In the genomic region with DNA sequence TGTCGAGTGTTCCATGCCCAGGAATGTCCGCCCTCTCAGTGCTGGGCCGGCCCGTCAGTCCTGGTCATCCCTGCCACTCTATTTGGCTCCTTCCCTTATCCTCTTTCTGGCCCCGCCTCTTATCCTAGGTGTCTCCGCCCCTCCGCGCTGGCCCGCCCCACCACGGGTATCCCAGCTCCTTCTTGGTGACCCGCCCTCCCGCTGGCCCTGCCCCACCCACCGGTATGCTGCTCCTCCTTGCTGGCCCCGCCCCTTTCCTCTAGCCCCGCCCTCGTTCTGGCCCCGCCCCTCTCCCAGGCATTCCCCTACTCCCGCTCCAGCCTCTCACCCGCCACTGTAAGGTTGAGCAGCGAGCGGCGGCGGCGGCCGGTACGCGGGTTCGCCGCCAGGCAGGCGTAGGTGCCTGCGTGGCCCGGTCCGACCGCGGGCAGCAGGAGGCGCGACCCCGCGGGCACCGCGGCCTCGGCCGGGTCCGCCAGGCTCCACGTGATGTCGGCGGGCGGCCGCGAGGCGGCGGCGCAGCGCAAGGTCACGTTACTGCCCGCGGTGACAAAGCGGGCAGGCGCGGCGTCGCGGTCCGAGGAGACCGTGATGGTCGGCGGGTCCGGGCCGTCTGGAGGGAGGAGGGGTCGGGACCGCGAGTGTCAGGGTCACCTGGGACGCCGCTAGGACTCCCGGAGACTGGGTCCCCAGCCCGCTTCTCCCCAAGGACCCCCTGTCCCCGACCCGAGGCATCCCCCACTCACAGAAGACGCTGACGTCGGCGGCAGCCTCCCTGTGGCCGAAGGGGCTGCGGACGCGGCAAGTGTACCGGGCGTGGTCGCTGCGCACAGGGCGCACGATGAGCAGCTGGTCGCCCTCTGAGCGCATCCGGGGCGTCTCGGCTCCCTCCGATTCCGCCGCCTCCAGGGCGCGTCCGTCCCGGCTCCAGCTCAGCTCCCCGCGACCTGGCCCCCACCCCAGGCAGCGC, we compare ENCODE assay signal across 8 cellular contexts. TPM values are rescaled to one million over a fixed set of nuclear protein-coding genes. Genes with fewer than 3 reads are reported as not detected.
DNase-seq lines count a peak whose midpoint lies in the region; ATAC-seq lines count a peak whose summit lies in the region.

No MANE protein-coding gene starts in this region.

- ATAC-seq in GM18498 (IDR thresholded peaks at IDR 0.05; ENCODE audit: unreplicated experiment) (peak; percentile 57), HG02885 (IDR thresholded peaks at IDR 0.05; ENCODE audit: poor library complexity, unreplicated experiment) (peak; percentile 71)
- peak; percentile 80 for ATAC-seq in activated CD8-positive, alpha-beta T cell treated with anti-CD3 and anti-CD28 coated beads, Interleukin-2, amount 10 ng/mL, durations not matched to agents 7 days and 5 days

- WGBS in ectodermal cell, 2 experiments = 1% methylated on average over 107 of the region's 107 CpGs

- no peaks in the 10 kb centered on the region for H3K4me1 ChIP-seq in ectodermal cell (ENCODE audit: control insufficient read depth, insufficient read depth, low read length)

- peak overlapping the region; percentile 60 for H3K4me3 ChIP-seq in ectodermal cell (ENCODE audit: insufficient read depth, low read depth, low read length)

- H3K4me3 Mint-ChIP-seq in activated CD8-positive, alpha-beta T cell treated with anti-CD3 and anti-CD28 coated beads, Interleukin-2, amount 10 ng/mL, durations not matched to agents 7 days and 5 days = peak overlapping the region; percentile 86

- POLR2A ChIA-PET in activated CD8-positive, alpha-beta T cell treated with anti-CD3 and anti-CD28 coated beads, Interleukin-2, amount 10 ng/mL, durations not matched to agents 7 days and 5 days (lab: Charles Lee) = interaction anchor here (0.6 to 3.3 kb wide), 4 partner anchors 10 to 55 kb away, joined by 3 to 14 read pairs (median 8); no protein-coding TSS in a partner anchor

- peak overlapping the region; percentile 67 for H3K27ac ChIP-seq in ectodermal cell (ENCODE audit: insufficient read depth, low read depth, low read length, poor library complexity, severe bottlenecking)

- peak; percentile 80 for DNase-seq in NCI-H82 treated with DMSO at 0.1 percent for 48 hours (lab: John Stamatoyannopoulos, UW; ENCODE audit: unreplicated experiment)
- peak; percentile 96 for DNase-seq in activated CD8-positive, alpha-beta T cell treated with anti-CD3 and anti-CD28 coated beads, Interleukin-2, amount 10 ng/mL, durations not matched to agents 7 days and 5 days
- peak; percentile 96 to 98 for DNase-seq in lung microvascular endothelial cell (ENCODE audit: low read depth in 2 of 2)
- peak; percentile 69 to 94 (median 79) for DNase-seq in stimulated activated CD4-positive, alpha-beta T cell treated with anti-CD3 and anti-CD28 coated beads, TNF-alpha, amount 100 ng/mL, for 1 hour (ENCODE audit: low read depth in 3 of 3, low spot score in 1 of 3)
- no peak for DNase-seq in cortex of kidney (lab: John Stamatoyannopoulos, UW)

- peak overlapping the region; percentile 78 for H3K27ac Mint-ChIP-seq in activated CD8-positive, alpha-beta T cell treated with anti-CD3 and anti-CD28 coated beads, Interleukin-2, amount 10 ng/mL, durations not matched to agents 7 days and 5 days

- H3K27me3 ChIP-seq in ectodermal cell (ENCODE audit: control insufficient read depth, insufficient read depth, low read length, poor library complexity, severe bottlenecking) = peaks cover 24% of the 10 kb centered on the region

- H3K36me3 ChIP-seq in ectodermal cell (ENCODE audit: control insufficient read depth, insufficient read depth, low read length) = no peaks in the 10 kb centered on the region

- peaks cover 6% of the 10 kb centered on the region for H3K36me3 Mint-ChIP-seq in activated CD8-positive, alpha-beta T cell treated with anti-CD3 and anti-CD28 coated beads, Interleukin-2, amount 10 ng/mL, durations not matched to agents 7 days and 5 days (ENCODE audit: low read depth)

- no peaks in the 10 kb centered on the region for H3K9me3 ChIP-seq in ectodermal cell (ENCODE audit: control insufficient read depth, low read length)

- no peaks in the 10 kb centered on the region for H3K9me3 Mint-ChIP-seq in activated CD8-positive, alpha-beta T cell treated with anti-CD3 and anti-CD28 coated beads, Interleukin-2, amount 10 ng/mL, durations not matched to agents 7 days and 5 days (ENCODE audit: insufficient read depth)

- H3K4me1 Mint-ChIP-seq in activated CD8-positive, alpha-beta T cell treated with anti-CD3 and anti-CD28 coated beads, Interleukin-2, amount 10 ng/mL, durations not matched to agents 7 days and 5 days (ENCODE audit: low read depth) = peaks cover 24% of the 10 kb centered on the region

- CTCF ChIA-PET in activated CD8-positive, alpha-beta T cell treated with anti-CD3 and anti-CD28 coated beads, Interleukin-2, amount 10 ng/mL, durations not matched to agents 7 days and 5 days (lab: Charles Lee) = interaction anchor here (0.8 to 5.3 kb wide), 18 partner anchors 9 to 101 kb away, joined by 3 to 38 read pairs (median 6); a partner anchor contains a TSS

- peaks cover 6% of the 10 kb centered on the region for H3K27me3 Mint-ChIP-seq in activated CD8-positive, alpha-beta T cell treated with anti-CD3 and anti-CD28 coated beads, Interleukin-2, amount 10 ng/mL, durations not matched to agents 7 days and 5 days (ENCODE audit: low read depth)

RNA-seq across cellular contexts. Expression of a gene that starts 2.0 kb away (rescaled TPM):
- total RNA-seq in activated CD8-positive, alpha-beta T cell treated with anti-CD3 and anti-CD28 coated beads, Interleukin-2, amount 10 ng/mL, durations not matched to agents 7 days and 5 days = 1 to 10 TPM; 1.8 to 2.0 TPM
- polyA plus RNA-seq in ectodermal cell (2013, experiment 1 of 4) = 10.4 TPM
- polyA plus RNA-seq in ectodermal cell (2013, experiment 2 of 4) = 10.0 TPM
- 9.6 TPM for polyA plus RNA-seq in ectodermal cell (2013, experiment 3 of 4)
- 11.3 TPM for polyA plus RNA-seq in ectodermal cell (2013, experiment 4 of 4)
- under 0.01 TPM in 2 replicates for total RNA-seq in lung microvascular endothelial cell

RNA-seq across cellular contexts. Expression of a gene that starts 26.2 kb away (rescaled TPM):
- total RNA-seq in activated CD8-positive, alpha-beta T cell treated with anti-CD3 and anti-CD28 coated beads, Interleukin-2, amount 10 ng/mL, durations not matched to agents 7 days and 5 days = 100 to 1,000 TPM; 137 to 141 TPM
- 45.3 TPM for polyA plus RNA-seq in ectodermal cell (2013, experiment 1 of 4)
- polyA plus RNA-seq in ectodermal cell (2013, experiment 2 of 4) = 38.9 TPM
- 38.3 TPM for polyA plus RNA-seq in ectodermal cell (2013, experiment 3 of 4)
- polyA plus RNA-seq in ectodermal cell (2013, experiment 4 of 4) = 40.9 TPM
- total RNA-seq in lung microvascular endothelial cell = 71.7 and 82.9 TPM in 2 replicates

RNA-seq across cellular contexts. Expression of a gene that starts 28.5 kb away (rescaled TPM):
- not detected for total RNA-seq in activated CD8-positive, alpha-beta T cell treated with anti-CD3 and anti-CD28 coated beads, Interleukin-2, amount 10 ng/mL, durations not matched to agents 7 days and 5 days
- polyA plus RNA-seq in ectodermal cell (2013, experiment 1 of 4) = 54.0 TPM
- 60.2 TPM for polyA plus RNA-seq in ectodermal cell (2013, experiment 2 of 4)
- 53.3 TPM for polyA plus RNA-seq in ectodermal cell (2013, experiment 3 of 4)
- 61.4 TPM for polyA plus RNA-seq in ectodermal cell (2013, experiment 4 of 4)
- total RNA-seq in lung microvascular endothelial cell = not detected in 2 replicates

RNA-seq across cellular contexts. Expression of a gene that starts 28.8 kb away (rescaled TPM):
- 1 to 10 TPM; 8.5 to 10.0 TPM for total RNA-seq in activated CD8-positive, alpha-beta T cell treated with anti-CD3 and anti-CD28 coated beads, Interleukin-2, amount 10 ng/mL, durations not matched to agents 7 days and 5 days
- 3.9 TPM for polyA plus RNA-seq in ectodermal cell (2013, experiment 1 of 4)
- polyA plus RNA-seq in ectodermal cell (2013, experiment 2 of 4) = 2.1 TPM
- polyA plus RNA-seq in ectodermal cell (2013, experiment 3 of 4) = 3.0 TPM
- polyA plus RNA-seq in ectodermal cell (2013, experiment 4 of 4) = 5.4 TPM
- total RNA-seq in lung microvascular endothelial cell = not detected in 2 replicates

RNA-seq across cellular contexts. Expression of a gene that starts 32.5 kb away (rescaled TPM):
- 100 to 1,000 TPM; 401 to 410 TPM for total RNA-seq in activated CD8-positive, alpha-beta T cell treated with anti-CD3 and anti-CD28 coated beads, Interleukin-2, amount 10 ng/mL, durations not matched to agents 7 days and 5 days
- polyA plus RNA-seq in ectodermal cell (2013, experiment 1 of 4) = not detected
- polyA plus RNA-seq in ectodermal cell (2013, experiment 2 of 4) = not detected
- polyA plus RNA-seq in ectodermal cell (2013, experiment 3 of 4) = not detected
- polyA plus RNA-seq in ectodermal cell (2013, experiment 4 of 4) = not detected
- not detected in 2 replicates for total RNA-seq in lung microvascular endothelial cell
